22 cellular contexts compared by ENCODE assay signal in genomic region chr16:82949016-82949415, GRCh38.
DNase-seq lines count a peak whose midpoint lies in the region; ATAC-seq and TF ChIP-seq lines count a peak whose summit lies in the region.
"Had no signal": no experiment of that assay in that cellular context is flagged by ENCODE, and none has a peak within 500 bp of the region (broad histone marks: within the 10 kb centered on the region; RNA-seq: fewer than 3 reads in every experiment).

No MANE protein-coding gene starts in this region.

- intact Hi-C loops in left ventricle myocardium inferior (cut with micrococcal nuclease) (no loop called here), natural killer cell (cut with micrococcal nuclease) (loop anchor here (5.0 kb wide), 2 partner anchors 188 to 292 kb away; no protein-coding TSS in a partner anchor), thyroid gland (cut with DNase I) (no loop called here)

- no peak overlapping the region for H3K4me3 Mint-ChIP-seq in central memory CD8-positive, alpha-beta T cell
- peak overlapping the region; percentile 6 for H3K4me3 Mint-ChIP-seq in natural killer cell
- H3K4me3 Mint-ChIP-seq: B cell; CD4-positive, CD25-positive, alpha-beta regulatory T cell; CD8-positive, alpha-beta T cell; HFFc6 had no signal

- peaks cover 5% of the 10 kb centered on the region for H3K9me3 Mint-ChIP-seq in central memory CD8-positive, alpha-beta T cell
- H3K9me3 Mint-ChIP-seq in natural killer cell = no peaks in the 10 kb centered on the region
- H3K9me3 Mint-ChIP-seq: HFFc6 had no signal

- H3K27ac ChIP-seq in cardiac muscle cell = peak overlapping the region; percentile 14
- H3K27ac ChIP-seq in left ventricle myocardium inferior (replicated peaks) = no peak overlapping the region
- peak overlapping the region; percentile 37 for H3K27ac ChIP-seq in stomach smooth muscle (ENCODE audit: low read length)
- H3K27ac ChIP-seq in thyroid gland = no peak overlapping the region
- H3K27ac ChIP-seq: 22Rv1, BLaER1, C4-2B had no signal

- peak overlapping the region; percentile 9 for H3K27ac Mint-ChIP-seq in central memory CD8-positive, alpha-beta T cell (ENCODE audit: low read depth)
- peak overlapping the region; percentile 51 for H3K27ac Mint-ChIP-seq in natural killer cell
- H3K27ac Mint-ChIP-seq: B cell; CD4-positive, CD25-positive, alpha-beta regulatory T cell; CD8-positive, alpha-beta T cell; HFFc6 had no signal

- no peak for ATAC-seq in central memory CD8-positive, alpha-beta T cell (replicated peaks; ENCODE audit: extremely low read depth, poor library complexity, severe bottlenecking)
- ATAC-seq in natural killer cell (no peak), GM21529 (IDR thresholded peaks at IDR 0.05; ENCODE audit: unreplicated experiment) (no peak)
- ATAC-seq: CD8-positive, alpha-beta T cell; GM12878 had no signal

- WGBS in thyroid gland, 2 donors = 90 to 92% methylated on average over 5 of the region's 5 CpGs

- H3K4me1 Mint-ChIP-seq in central memory CD8-positive, alpha-beta T cell = peaks cover 19% of the 10 kb centered on the region
- peaks cover 77 to 79% of the 10 kb centered on the region in 2 donors for H3K4me1 Mint-ChIP-seq in natural killer cell
- H3K4me1 Mint-ChIP-seq: B cell had no signal

- H3K27me3 Mint-ChIP-seq in central memory CD8-positive, alpha-beta T cell = peaks cover 3% of the 10 kb centered on the region
- no peaks in the 10 kb centered on the region for H3K27me3 Mint-ChIP-seq in natural killer cell (ENCODE audit: low read depth in 2 of 2)
- H3K27me3 Mint-ChIP-seq: B cell; CD4-positive, CD25-positive, alpha-beta regulatory T cell had no signal

- H3K9me3 ChIP-seq in cardiac muscle cell (ENCODE audit: low read depth) = no peaks in the 10 kb centered on the region
- H3K9me3 ChIP-seq in left ventricle myocardium inferior (replicated peaks) = no peaks in the 10 kb centered on the region
- H3K9me3 ChIP-seq in stomach smooth muscle (ENCODE audit: control insufficient read depth in 2 of 2, low read length in 2 of 2) = peaks cover 0 to 2% of the 10 kb centered on the region in 2 donors
- no peaks in the 10 kb centered on the region for H3K9me3 ChIP-seq in thyroid gland
- H3K9me3 ChIP-seq: BLaER1, Caco-2, HAP-1 had no signal

- TF ChIP-seq POLR2A in thyroid gland (IDR thresholded peaks at IDR 0.05) = no peak

- DNase-seq in cardiac muscle cell (ENCODE audit: low read depth in 1 of 2, low spot score in 1 of 2) (no peak), left ventricle myocardium inferior (no peak), natural killer cell (no peak), DMS153 (lab: John Stamatoyannopoulos, UW) (no peak), thyroid gland (no peak)
- no peak for DNase-seq in central memory CD8-positive, alpha-beta T cell (ENCODE audit: low spot score in 2 of 2)
- DNase-seq: Caco-2; CD4-positive, CD25-positive, alpha-beta regulatory T cell; CD8-positive, alpha-beta T cell; DMS79; EL; GDM1; GOT3; HFFc6 had no signal

- H3K36me3 Mint-ChIP-seq in central memory CD8-positive, alpha-beta T cell (ENCODE audit: insufficient read depth) = peaks cover 2% of the 10 kb centered on the region
- H3K36me3 Mint-ChIP-seq in natural killer cell = no peaks in the 10 kb centered on the region
- H3K36me3 Mint-ChIP-seq: CD4-positive, CD25-positive, alpha-beta regulatory T cell; CD8-positive, alpha-beta T cell had no signal

- no peaks in the 10 kb centered on the region for H3K4me1 ChIP-seq in cardiac muscle cell (ENCODE audit: low read depth)
- peaks cover 8% of the 10 kb centered on the region for H3K4me1 ChIP-seq in left ventricle myocardium inferior
- H3K4me1 ChIP-seq in stomach smooth muscle (ENCODE audit: control insufficient read depth, insufficient read depth, low read length) = peaks cover 3% of the 10 kb centered on the region
- H3K4me1 ChIP-seq in thyroid gland = no peaks in the 10 kb centered on the region
- H3K4me1 ChIP-seq: Caco-2, HAP-1 had no signal

- no peak overlapping the region for H3K9ac ChIP-seq in stomach smooth muscle (ENCODE audit: low read length in 2 of 2)
- H3K9ac ChIP-seq: BLaER1 had no signal

- H3K4me3 ChIP-seq in cardiac muscle cell (no peak overlapping the region), left ventricle myocardium inferior (no peak overlapping the region), stomach smooth muscle (ENCODE audit: low read length in 2 of 2) (peak overlapping the region in 1 of 2 donors; percentile 3), thyroid gland (replicated peaks in 1 of 3) (no peak overlapping the region)
- H3K4me3 ChIP-seq: BLaER1, GM12878, HAP-1 had no signal

- H3K27me3 ChIP-seq in cardiac muscle cell = no peaks in the 10 kb centered on the region
- no peaks in the 10 kb centered on the region for H3K27me3 ChIP-seq in left ventricle myocardium inferior (ENCODE audit: low read depth)
- no peaks in the 10 kb centered on the region for H3K27me3 ChIP-seq in stomach smooth muscle (ENCODE audit: control insufficient read depth in 1 of 2, insufficient read depth in 2 of 2, low read length in 2 of 2)
- H3K27me3 ChIP-seq in thyroid gland = no peaks in the 10 kb centered on the region
- H3K27me3 ChIP-seq: BLaER1 had no signal

- no peak for TF ChIP-seq CTCF in cardiac muscle cell (IDR thresholded peaks at IDR 0.05; ENCODE audit: low read depth, low read length)
- TF ChIP-seq CTCF in left ventricle myocardium inferior (IDR thresholded peaks at IDR 0.05; ENCODE audit: borderline replicate concordance) = no peak
- no peak for TF ChIP-seq CTCF in natural killer cell (IDR thresholded peaks at IDR 0.05)
- no peak for TF ChIP-seq CTCF in thyroid gland (IDR thresholded peaks at IDR 0.05)

- H3K36me3 ChIP-seq in cardiac muscle cell (no peaks in the 10 kb centered on the region), left ventricle myocardium inferior (no peaks in the 10 kb centered on the region), stomach smooth muscle (ENCODE audit: control insufficient read depth in 2 of 2, insufficient read depth in 2 of 2, low read length in 2 of 2) (no peaks in the 10 kb centered on the region), thyroid gland (no peaks in the 10 kb centered on the region)
- H3K36me3 ChIP-seq: BLaER1, HAP-1 had no signal

Comparison
In these comparisons a context has a peak if more than half of its experiments do, and no peak if none do; other contexts are left out.
1. H3K27ac ChIP-seq: peak in cardiac muscle cell (single experiment) and stomach smooth muscle (single experiment); none in left ventricle myocardium inferior (single experiment) and thyroid gland (0 of 3).